ENCODE assay signal across 8 cellular contexts in the genomic region with DNA sequence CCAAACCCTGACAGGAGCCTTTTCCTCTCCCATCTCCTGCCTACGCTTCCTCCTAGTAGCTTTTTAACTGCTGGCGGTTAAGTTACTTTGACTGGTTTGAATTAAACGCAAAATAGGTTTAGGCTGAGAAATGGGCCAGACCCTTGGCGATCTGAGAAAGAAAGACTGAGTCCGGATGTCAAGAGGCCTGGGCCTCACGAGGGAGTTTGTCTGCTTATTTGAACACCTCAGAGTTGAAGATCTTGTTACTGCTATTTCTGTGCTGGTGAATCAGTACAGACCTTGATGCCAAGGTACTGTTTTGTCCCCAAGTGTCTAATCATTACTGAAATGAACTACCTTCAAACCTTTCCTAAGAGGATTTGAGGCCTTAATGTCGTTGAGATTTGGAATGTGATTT. TPM values are rescaled to one million over a fixed set of nuclear protein-coding genes. Genes with fewer than 3 reads are reported as not detected.
DNase-seq lines count a peak whose midpoint lies in the region; ATAC-seq, FAIRE-seq and TF ChIP-seq lines count a peak whose summit lies in the region.

No MANE protein-coding gene starts in this region.

- peak overlapping the region; percentile 99 for H2AFZ ChIP-seq in IMR-90 (replicated peaks; ENCODE audit: low read length, poor library complexity)

- no peak for DNase-seq in A549 (ENCODE audit: low read depth in 1 of 2, low spot score in 1 of 2)
- DNase-seq in IMR-90 = no peak
- DNase-seq in naive thymus-derived CD4-positive, alpha-beta T cell = no peak
- no peak for DNase-seq in COR-L47 (lab: John Stamatoyannopoulos, UW)
- DNase-seq in central memory CD4-positive, alpha-beta T cell = no peak
- DNase-seq in NCI-H2196 (lab: John Stamatoyannopoulos, UW; ENCODE audit: unreplicated experiment) = no peak

- peaks cover 4 to 22% (median 14%) of the 10 kb centered on the region in 7 donors for H3K4me1 Mint-ChIP-seq in naive thymus-derived CD4-positive, alpha-beta T cell

- H2AK5ac ChIP-seq in IMR-90 (ENCODE audit: low read depth, low read length) = no peak overlapping the region

- no peak overlapping the region for H2BK5ac ChIP-seq in IMR-90 (ENCODE audit: low read depth, low read length, poor library complexity, severe bottlenecking)

- peaks cover 9% of the 10 kb centered on the region for H3K4me1 ChIP-seq in A549
- H3K4me1 ChIP-seq in IMR-90 (ENCODE audit: control insufficient read depth, insufficient read depth, low read length) = peaks cover 2% of the 10 kb centered on the region; the same call in 1 of the 2 replicates
- peaks cover 22% of the 10 kb centered on the region for H3K4me1 ChIP-seq in ectodermal cell (ENCODE audit: control insufficient read depth, insufficient read depth, low read length)
- H3K4me1 ChIP-seq in naive thymus-derived CD4-positive, alpha-beta T cell (ENCODE audit: control insufficient read depth in 2 of 2, insufficient read depth in 2 of 2, low read length in 2 of 2) = peaks cover 0 to 9% of the 10 kb centered on the region in 2 donors

- H3K9me1 ChIP-seq in IMR-90 (ENCODE audit: insufficient read depth, low read length) = 0 out of 2 replicates have a peak, but pooled peaks cover 3% of the 10 kb centered on the region

- no peaks in the 10 kb centered on the region for H3K79me1 ChIP-seq in IMR-90 (ENCODE audit: low read depth in 1 of 2, low read length in 2 of 2)

- ATAC-seq in A549 (no peak), IMR-90 (ENCODE audit: low read depth) (no peak), GM18870 (IDR thresholded peaks at IDR 0.05; ENCODE audit: unreplicated experiment) (no peak)
- ATAC-seq in naive thymus-derived CD4-positive, alpha-beta T cell = no peak

- no peak overlapping the region for H3K14ac ChIP-seq in IMR-90 (replicated peaks; ENCODE audit: low read depth, low read length)

- CTCF ChIA-PET in A549 (lab: Yijun Ruan, JAX) = interaction anchor here (1.3 to 2.0 kb wide), 3 partner anchors 13 to 63 kb away, joined by 3 to 7 read pairs (median 7); no protein-coding TSS in a partner anchor
- CTCF ChIA-PET in IMR-90 (lab: Yijun Ruan, JAX) = no interaction called here
- CTCF ChIA-PET in naive thymus-derived CD4-positive, alpha-beta T cell (lab: Charles Lee) = no interaction called here

- H3K27ac ChIP-seq in A549 (peak overlapping the region; percentile 26 to 80; a peak in 4 of 6 replicates), IMR-90 (ENCODE audit: insufficient read depth, low read length) (no peak overlapping the region), ectodermal cell (ENCODE audit: insufficient read depth, low read depth, low read length, poor library complexity, severe bottlenecking) (no peak overlapping the region)
- H3K27ac ChIP-seq in naive thymus-derived CD4-positive, alpha-beta T cell (ENCODE audit: low read depth, low read length) = peak overlapping the region; percentile 59

- POLR2A ChIA-PET in A549 (lab: Yijun Ruan, JAX) = interaction anchor here (1.0 kb wide), 1 partner anchor 10 kb away, joined by 9 read pairs; no protein-coding TSS in a partner anchor
- POLR2A ChIA-PET in IMR-90 (lab: Charles Lee; ENCODE audit: unreplicated experiment) = no interaction called here
- POLR2A ChIA-PET in naive thymus-derived CD4-positive, alpha-beta T cell (lab: Charles Lee) = no interaction called here

- TF ChIP-seq CTCF in A549 (IDR thresholded peaks at IDR 0.05) (no peak), IMR-90 (conservative IDR thresholded peaks at IDR 0.05; ENCODE audit: low read depth, low read length) (no peak)

- no peaks in the 10 kb centered on the region for H3K36me3 ChIP-seq in IMR-90 (ENCODE audit: control insufficient read depth, insufficient read depth, low read length)
- no peaks in the 10 kb centered on the region for H3K36me3 ChIP-seq in ectodermal cell (ENCODE audit: control insufficient read depth, insufficient read depth, low read length)
- no peaks in the 10 kb centered on the region for H3K36me3 ChIP-seq in naive thymus-derived CD4-positive, alpha-beta T cell (ENCODE audit: control insufficient read depth in 2 of 3, insufficient read depth in 3 of 3, low read length in 3 of 3)

- H3K4me2 ChIP-seq in A549 = peak overlapping the region; percentile 92
- peak overlapping the region; percentile 97 for H3K4me2 ChIP-seq in IMR-90 (ENCODE audit: low read depth, low read length)

- H3K27me3 Mint-ChIP-seq in naive thymus-derived CD4-positive, alpha-beta T cell = peaks cover 0 to 39% (median 0%) of the 10 kb centered on the region in 5 donors

- no peak for FAIRE-seq in A549 (lab: Jason Lieb, UNC)

- dilution Hi-C loops in IMR-90 (cut with HindIII; ENCODE audit: low sequenced_read_pairs, unreplicated experiment) = no loop called here

- in situ Hi-C loops in IMR-90 (cut with MboI; ENCODE audit: low sequenced_read_pairs) = no loop called here

- no peak overlapping the region for H3K23ac ChIP-seq in IMR-90 (ENCODE audit: low read depth, low read length)

- no peak overlapping the region for H2BK20ac ChIP-seq in IMR-90 (ENCODE audit: low read depth, low read length)

- H3K27ac Mint-ChIP-seq in naive thymus-derived CD4-positive, alpha-beta T cell = peak overlapping the region in 8 of 9 donors; percentile 77 to 95 (median 82)

- H2BK15ac ChIP-seq in IMR-90 (ENCODE audit: low read depth, low read length) = no peak overlapping the region

- no peak for TF ChIP-seq EP300 in A549 (IDR thresholded peaks at IDR 0.05)

- H3K27me3 ChIP-seq in IMR-90 (ENCODE audit: control insufficient read depth, insufficient read depth, low read length) (peaks cover 40% of the 10 kb centered on the region), ectodermal cell (ENCODE audit: control insufficient read depth, insufficient read depth, low read length, poor library complexity, severe bottlenecking) (no peaks in the 10 kb centered on the region)
- H3K27me3 ChIP-seq in naive thymus-derived CD4-positive, alpha-beta T cell (ENCODE audit: control insufficient read depth in 2 of 2, insufficient read depth in 2 of 2, low read length in 2 of 2) = no peaks in the 10 kb centered on the region

- H3K18ac ChIP-seq in IMR-90 (ENCODE audit: low read depth, low read length) = no peak overlapping the region

- BruUV-seq in IMR-90 (replicated peaks; lab: Mats Ljungman, UMichigan) = no TSS peak

- H3K4ac ChIP-seq in IMR-90 (ENCODE audit: low read depth, low read length) = no peak overlapping the region

- H3K4me3 ChIP-seq in A549 = peak overlapping the region; percentile 44
- peak overlapping the region; percentile 79 for H3K4me3 ChIP-seq in IMR-90 (ENCODE audit: insufficient read depth, low read depth, low read length)
- peak overlapping the region; percentile 42 for H3K4me3 ChIP-seq in ectodermal cell (ENCODE audit: insufficient read depth, low read depth, low read length)
- peak overlapping the region; percentile 83 for H3K4me3 ChIP-seq in naive thymus-derived CD4-positive, alpha-beta T cell (ENCODE audit: low read length)

- no peak overlapping the region for H4K8ac ChIP-seq in IMR-90 (ENCODE audit: low read depth in 2 of 2, low read length in 2 of 2)

- H4K5ac ChIP-seq in IMR-90 (ENCODE audit: low read depth, low read length) = no peak overlapping the region

- no peak overlapping the region for H3K56ac ChIP-seq in IMR-90 (ENCODE audit: extremely low read depth, insufficient read depth, low read length)

- peaks cover 0 to 4% (median 0%) of the 10 kb centered on the region in 11 donors for H3K9me3 Mint-ChIP-seq in naive thymus-derived CD4-positive, alpha-beta T cell

- H3K36me3 Mint-ChIP-seq in naive thymus-derived CD4-positive, alpha-beta T cell = no peaks in the 10 kb centered on the region

- TF ChIP-seq RAD21 in A549 (conservative IDR thresholded peaks at IDR 0.05 in 1 of 2, IDR thresholded peaks at IDR 0.05 in 1 of 2) (no peak), IMR-90 (IDR thresholded peaks at IDR 0.05; ENCODE audit: low read length) (no peak)

- TF ChIP-seq POLR2A in A549 (IDR thresholded peaks at IDR 0.05; ENCODE audit: low read length) (no peak), IMR-90 (IDR thresholded peaks at IDR 0.05; ENCODE audit: low read depth, low read length) (no peak)

- H3K9ac ChIP-seq in IMR-90 (ENCODE audit: low read depth, low read length) = no peak overlapping the region

- WGBS in A549 (ENCODE audit: missing lambda C conversion rate) = 67% methylated on average over 7 of the region's 7 CpGs
- WGBS in IMR-90 (ENCODE audit: extremely low coverage in 2 of 2, insufficient read length in 1 of 2), 2 experiments = 42% methylated on average over 3 of the region's 7 CpGs; no CpG with 5 or more reads in 1 of the 2 experiments
- 70 to 72% methylated on average over 7 of the region's 7 CpGs for WGBS in ectodermal cell, 2 experiments

- no peak overlapping the region for H4K91ac ChIP-seq in IMR-90 (ENCODE audit: insufficient read depth, low read depth, low read length)

- peak overlapping the region; percentile 71 to 92 (median 85) for H3K4me3 Mint-ChIP-seq in naive thymus-derived CD4-positive, alpha-beta T cell

- H3K9me3 ChIP-seq in A549 (no peaks in the 10 kb centered on the region), IMR-90 (ENCODE audit: control insufficient read depth, insufficient read depth, low read length) (no peaks in the 10 kb centered on the region), ectodermal cell (ENCODE audit: control insufficient read depth, low read length) (no peaks in the 10 kb centered on the region)
- H3K9me3 ChIP-seq in naive thymus-derived CD4-positive, alpha-beta T cell (ENCODE audit: control insufficient read depth in 2 of 3, low read length in 3 of 3) = no peaks in the 10 kb centered on the region

- intact Hi-C loops in IMR-90 (cut with micrococcal nuclease) = no loop called here
- intact Hi-C loops in naive thymus-derived CD4-positive, alpha-beta T cell (cut with micrococcal nuclease) = loop anchor here in 1 of 2 donors (10.0 kb wide), 1 partner anchor 840 kb away; the partner anchor contains the start of gene AVEN

- no peaks in the 10 kb centered on the region for H4K20me1 ChIP-seq in IMR-90 (ENCODE audit: insufficient read depth, low read length)

- H2BK120ac ChIP-seq in IMR-90 (ENCODE audit: low read depth, low read length) = no peak overlapping the region

- H2AK9ac ChIP-seq in IMR-90 (replicated peaks; ENCODE audit: low read depth, low read length, poor library complexity) = no peak overlapping the region

RNA-seq across cellular contexts. Expression of gene FMN1, which starts 0.8 kb away (rescaled TPM):
- polyA plus RNA-seq in A549 (2011; rRNA removed) (2.2 and 2.4 TPM in 2 replicates), A549 (2017; fragmentation: RNase III; extraction: RNeasy Plus Mini Kit Qiagen cat#74134 plus additional on column Dnase treatment) (0.45 to 0.61 TPM (median 0.53 TPM) in 3 replicates), IMR-90 (2012; rRNA removed) (6.4 and 7.3 TPM in 2 replicates)
- polyA plus RNA-seq in A549 (2012; cell fraction: cytosol; rRNA removed) = 0.15 and 0.17 TPM in 2 replicates
- polyA plus RNA-seq in A549 (2012; cell fraction: nucleus; rRNA removed) = 0.11 and 0.23 TPM in 2 replicates
- 3.6 and 4.4 TPM in 2 replicates for polyA minus RNA-seq in A549 (2011; rRNA and poly(A)+ RNA removed)
- 17.6 and 29.4 TPM in 2 replicates for total RNA-seq in IMR-90 (2012; rRNA removed)
- polyA plus RNA-seq in IMR-90 (2012; cell fraction: cytosol; rRNA removed) = 1.3 and 2.7 TPM in 2 replicates
- 3.5 and 18.2 TPM in 2 replicates for polyA plus RNA-seq in IMR-90 (2012; cell fraction: nucleus; rRNA removed; ENCODE audit: low replicate concordance)
- polyA plus RNA-seq in ectodermal cell (2013, experiment 1 of 4) = 1.7 TPM
- 1.9 TPM for polyA plus RNA-seq in ectodermal cell (2013, experiment 2 of 4)
- 1.2 TPM for polyA plus RNA-seq in ectodermal cell (2013, experiment 3 of 4)
- 2.3 TPM for polyA plus RNA-seq in ectodermal cell (2013, experiment 4 of 4)
- total RNA-seq in naive thymus-derived CD4-positive, alpha-beta T cell = 10 to 100 TPM in 2 of 5 experiments, under 1 TPM in 3; 0.02 to 32.2 (median 0.70) TPM
- polyA plus RNA-seq in naive thymus-derived CD4-positive, alpha-beta T cell = 1 to 10 TPM in 1 of 2 donors, not detected in 1; 1.4 TPM

Comparison
In these comparisons a context has a peak if more than half of its experiments do, and no peak if none do; other contexts are left out.
1. H3K27ac ChIP-seq: peak in A549 (2 of 2) and naive thymus-derived CD4-positive, alpha-beta T cell (single experiment); none in IMR-90 (single experiment) and ectodermal cell (single experiment).
2. Peak in every context shown above with its lines, with median percentiles within 50 percentile points of each other: H3K4me3 ChIP-seq.